ENCODE assay signal across 2 cellular contexts in the genomic region with DNA sequence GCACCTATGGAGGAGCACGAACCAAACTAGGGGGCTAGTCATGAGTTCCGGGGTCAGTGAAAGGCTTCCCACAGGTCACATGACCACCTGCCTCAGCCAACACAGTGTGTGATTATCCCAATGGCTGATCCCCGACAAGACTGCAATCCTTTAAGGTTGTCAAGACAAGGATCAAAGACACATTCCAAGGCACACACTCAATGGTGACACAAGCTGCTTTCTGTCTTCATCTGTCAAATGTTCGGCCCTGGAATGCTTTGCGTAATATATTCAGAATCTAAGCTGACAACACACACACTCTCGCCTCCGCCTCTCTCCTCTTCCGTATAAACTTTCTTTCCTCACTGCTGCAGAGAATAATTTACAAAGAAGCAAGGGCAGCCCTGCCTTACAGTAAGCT.
TF ChIP-seq lines count a peak whose summit lies in the region.

No MANE protein-coding gene starts in this region.

TF ChIP-seq in liver, 16 proteins besides CTCF, POLR2A, EP300 and RAD21:
- TF ChIP-seq FOXA1 (IDR thresholded peaks at IDR 0.05): no peak
- peak; percentile 13 for TF ChIP-seq NR2F2 (IDR thresholded peaks at IDR 0.05)

TF ChIP-seq in HepG2, 621 proteins besides CTCF, POLR2A, EP300 and RAD21:
- TF ChIP-seq KDM5B (CRISPR knock-in tag; IDR thresholded peaks at IDR 0.05; ENCODE audit: borderline replicate concordance) (no peak), GTF3A (CRISPR knock-in tag; conservative IDR thresholded peaks at IDR 0.05) (no peak), REPIN1 (CRISPR knock-in tag; IDR thresholded peaks at IDR 0.05; ENCODE audit: borderline replicate concordance, low read depth) (no peak), FUBP1 (CRISPR knock-in tag; IDR thresholded peaks at IDR 0.05; ENCODE audit: borderline replicate concordance) (no peak), THAP7 (CRISPR knock-in tag; IDR thresholded peaks at IDR 0.05) (no peak), MTERF4 (CRISPR knock-in tag; IDR thresholded peaks at IDR 0.05) (no peak), RAD51 (IDR thresholded peaks at IDR 0.05; ENCODE audit: borderline replicate concordance) (no peak), ZNF772 (CRISPR knock-in tag; IDR thresholded peaks at IDR 0.05) (no peak)
